In the genomic region with DNA sequence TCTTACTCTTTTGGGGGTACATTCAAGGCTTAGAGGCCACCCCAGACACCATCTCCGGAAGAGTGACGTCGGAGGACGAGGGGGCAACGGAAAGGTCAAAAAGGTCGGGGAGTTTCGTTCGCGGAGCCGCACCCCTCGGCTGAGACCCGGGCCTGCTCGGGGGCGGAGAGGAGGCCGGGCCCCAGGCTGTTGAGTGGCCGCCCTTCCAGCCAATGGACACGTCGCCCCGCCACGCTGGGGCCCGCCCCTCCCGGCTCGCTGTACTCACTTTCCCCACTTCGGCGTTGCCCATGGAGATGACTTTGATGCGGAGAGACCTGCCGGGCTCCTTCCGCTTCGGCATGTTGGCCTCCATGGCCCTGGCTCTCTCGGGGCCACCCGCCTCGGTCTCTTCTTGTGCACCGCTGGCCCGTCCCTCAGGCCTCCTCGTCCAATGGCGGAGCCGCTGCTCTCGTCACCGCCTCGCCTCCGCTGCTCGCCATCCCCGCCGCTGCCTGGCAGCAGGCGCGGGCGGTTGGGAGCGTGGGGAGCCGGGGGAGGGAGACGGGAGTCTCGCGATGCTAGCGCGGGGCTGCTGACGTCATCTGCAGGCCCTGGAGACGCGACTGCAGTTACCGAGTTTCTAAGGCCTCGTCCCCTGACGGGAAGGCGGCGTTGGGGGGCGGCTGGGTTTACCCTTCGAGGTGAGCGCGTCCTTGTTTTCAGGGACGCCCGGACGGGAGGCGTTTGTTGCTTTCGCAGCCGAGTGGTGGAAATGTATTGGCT, we compare ENCODE assay signal across 1 cellular context.
TF ChIP-seq lines count a peak whose summit lies in the region.

TSS of gene DNAJC27 (minus strand) at position 406 of the 765 bp plus-strand sequence. CDS start at position 355, 51 bp downstream.

TF ChIP-seq in HepG2, 621 proteins besides CTCF, POLR2A, EP300 and RAD21 (continued from another document and continues in another):
- TF ChIP-seq, protein P1, sequence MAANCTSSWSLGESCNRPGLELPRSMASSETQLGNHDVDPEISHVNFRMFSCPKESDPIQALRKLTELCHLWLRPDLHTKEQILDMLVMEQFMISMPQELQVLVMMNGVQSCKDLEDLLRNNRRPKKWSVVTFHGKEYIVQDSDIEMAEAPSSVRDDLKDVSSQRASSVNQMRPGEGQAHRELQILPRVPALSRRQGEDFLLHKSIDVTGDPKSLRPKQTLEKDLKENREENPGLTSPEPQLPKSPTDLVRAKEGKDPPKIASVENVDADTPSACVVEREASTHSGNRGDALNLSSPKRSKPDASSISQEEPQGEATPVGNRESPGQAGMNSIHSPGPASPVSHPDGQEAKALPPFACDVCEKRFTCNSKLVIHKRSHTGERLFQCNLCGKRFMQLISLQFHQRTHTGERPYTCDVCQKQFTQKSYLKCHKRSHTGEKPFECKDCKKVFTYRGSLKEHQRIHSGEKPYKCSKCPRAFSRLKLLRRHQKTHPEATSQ (CRISPR knock-in tag; IDR thresholded peaks at IDR 0.05; ENCODE audit: borderline replicate concordance): no peak; the same call in 1 of the 2 replicates
- TF ChIP-seq ZNF101 (CRISPR knock-in tag; IDR thresholded peaks at IDR 0.05; ENCODE audit: borderline replicate concordance, low read depth): no peak
- TF ChIP-seq MTA3 (CRISPR knock-in tag; IDR thresholded peaks at IDR 0.05): no peak
- TF ChIP-seq HNF4G (IDR thresholded peaks at IDR 0.05; ENCODE audit: borderline replicate concordance, low read depth, low read length): peak; percentile 25; the same call in 1 of the 2 replicates
- TF ChIP-seq HNF4G (CRISPR knock-in tag; IDR thresholded peaks at IDR 0.05; ENCODE audit: borderline replicate concordance, low read depth): no peak; the same call in 1 of the 2 replicates
- peak; percentile 59 for TF ChIP-seq RARA (CRISPR knock-in tag; IDR thresholded peaks at IDR 0.05)
- TF ChIP-seq PCBP2 (optimal IDR thresholded peaks at IDR 0.05; ENCODE audit: low read depth, low read length, poor library complexity, severe bottlenecking): no peak
- TF ChIP-seq KLF6 (CRISPR knock-in tag; IDR thresholded peaks at IDR 0.05): peak; percentile 71; the same call in 1 of the 2 replicates
- TF ChIP-seq U2AF2 (IDR thresholded peaks at IDR 0.05; ENCODE audit: low read depth, low read length): no peak
- peak; percentile 28; the same call in 1 of the 2 replicates for TF ChIP-seq IRX3 (CRISPR knock-in tag; IDR thresholded peaks at IDR 0.05; ENCODE audit: borderline replicate concordance, low read depth)
- TF ChIP-seq MEIS1 (CRISPR knock-in tag; IDR thresholded peaks at IDR 0.05; ENCODE audit: borderline replicate concordance): no peak
- peak; percentile 44; the same call in 1 of the 2 replicates for TF ChIP-seq LCORL (IDR thresholded peaks at IDR 0.05)
- TF ChIP-seq LCORL (CRISPR knock-in tag; IDR thresholded peaks at IDR 0.05): 0 out of 2 replicates have a peak, but pooled peaks have one; percentile 16
- TF ChIP-seq KMT2B (CRISPR knock-in tag; IDR thresholded peaks at IDR 0.05): peak; percentile 97
- 0 out of 2 replicates have a peak, but pooled peaks have one; percentile 35 for TF ChIP-seq ZNF552 (CRISPR knock-in tag; IDR thresholded peaks at IDR 0.05; ENCODE audit: borderline replicate concordance)
- peak; percentile 95 for TF ChIP-seq POLR2AphosphoS5 (IDR thresholded peaks at IDR 0.05; ENCODE audit: low read depth, low read length)
- TF ChIP-seq TBX3 (IDR thresholded peaks at IDR 0.05; ENCODE audit: borderline replicate concordance): no peak
- TF ChIP-seq GABPA (IDR thresholded peaks at IDR 0.05; ENCODE audit: low read depth, low read length): no peak
- TF ChIP-seq GABPA (CRISPR knock-in tag; IDR thresholded peaks at IDR 0.05; ENCODE audit: low read depth): no peak
- peak; percentile 92 for TF ChIP-seq ARID4A (CRISPR knock-in tag; IDR thresholded peaks at IDR 0.05; ENCODE audit: borderline replicate concordance)
- TF ChIP-seq ZNF318 (CRISPR knock-in tag; IDR thresholded peaks at IDR 0.05): no peak; the same call in 1 of the 2 replicates
- 0 out of 2 replicates have a peak, but pooled peaks have one; percentile 56 for TF ChIP-seq RNF2 (conservative IDR thresholded peaks at IDR 0.05; ENCODE audit: low read depth)
- TF ChIP-seq ZNF605 (CRISPR knock-in tag; IDR thresholded peaks at IDR 0.05): peak; percentile 93
- TF ChIP-seq ZEB1 (IDR thresholded peaks at IDR 0.05; ENCODE audit: insufficient replicate concordance, low read depth): no peak
- TF ChIP-seq ZBED4 (CRISPR knock-in tag; IDR thresholded peaks at IDR 0.05; ENCODE audit: borderline replicate concordance): peak; percentile 34; the same call in 1 of the 2 replicates
- peak; percentile 60; the same call in 1 of the 2 replicates for TF ChIP-seq ZNF264 (CRISPR knock-in tag; IDR thresholded peaks at IDR 0.05)
- TF ChIP-seq ZNF256 (CRISPR knock-in tag; conservative IDR thresholded peaks at IDR 0.05): no peak
- TF ChIP-seq TAF15 (IDR thresholded peaks at IDR 0.05; ENCODE audit: low read depth, low read length, poor library complexity, severe bottlenecking): peak; percentile 21
- TF ChIP-seq, protein P2, sequence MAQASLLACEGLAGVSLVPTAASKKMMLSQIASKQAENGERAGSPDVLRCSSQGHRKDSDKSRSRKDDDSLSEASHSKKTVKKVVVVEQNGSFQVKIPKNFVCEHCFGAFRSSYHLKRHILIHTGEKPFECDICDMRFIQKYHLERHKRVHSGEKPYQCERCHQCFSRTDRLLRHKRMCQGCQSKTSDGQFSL (CRISPR knock-in tag; IDR thresholded peaks at IDR 0.05): peak; percentile 71
- peak; percentile 58; the same call in 1 of the 2 replicates for TF ChIP-seq ZFP90 (CRISPR knock-in tag; IDR thresholded peaks at IDR 0.05; ENCODE audit: borderline replicate concordance)
- no peak; the same call in 1 of the 2 replicates for TF ChIP-seq ZNF709 (CRISPR knock-in tag; IDR thresholded peaks at IDR 0.05)
- TF ChIP-seq MEF2D (CRISPR knock-in tag; IDR thresholded peaks at IDR 0.05): peak; percentile 88
- 0 out of 2 replicates have a peak, but pooled peaks have one; percentile 5 for TF ChIP-seq POLR2AphosphoS2 (IDR thresholded peaks at IDR 0.05; ENCODE audit: low read depth, low read length)
- TF ChIP-seq HOXA7 (CRISPR knock-in tag; IDR thresholded peaks at IDR 0.05): no peak
- TF ChIP-seq ZFAT (CRISPR knock-in tag; conservative IDR thresholded peaks at IDR 0.05): no peak
- TF ChIP-seq, protein P3, sequence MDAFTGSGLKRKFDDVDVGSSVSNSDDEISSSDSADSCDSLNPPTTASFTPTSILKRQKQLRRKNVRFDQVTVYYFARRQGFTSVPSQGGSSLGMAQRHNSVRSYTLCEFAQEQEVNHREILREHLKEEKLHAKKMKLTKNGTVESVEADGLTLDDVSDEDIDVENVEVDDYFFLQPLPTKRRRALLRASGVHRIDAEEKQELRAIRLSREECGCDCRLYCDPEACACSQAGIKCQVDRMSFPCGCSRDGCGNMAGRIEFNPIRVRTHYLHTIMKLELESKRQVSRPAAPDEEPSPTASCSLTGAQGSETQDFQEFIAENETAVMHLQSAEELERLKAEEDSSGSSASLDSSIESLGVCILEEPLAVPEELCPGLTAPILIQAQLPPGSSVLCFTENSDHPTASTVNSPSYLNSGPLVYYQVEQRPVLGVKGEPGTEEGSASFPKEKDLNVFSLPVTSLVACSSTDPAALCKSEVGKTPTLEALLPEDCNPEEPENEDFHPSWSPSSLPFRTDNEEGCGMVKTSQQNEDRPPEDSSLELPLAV (CRISPR knock-in tag; conservative IDR thresholded peaks at IDR 0.05; ENCODE audit: low read depth): no peak
- TF ChIP-seq FOXJ3 (CRISPR knock-in tag; IDR thresholded peaks at IDR 0.05; ENCODE audit: borderline replicate concordance): peak; percentile 77
